In the genomic region with DNA sequence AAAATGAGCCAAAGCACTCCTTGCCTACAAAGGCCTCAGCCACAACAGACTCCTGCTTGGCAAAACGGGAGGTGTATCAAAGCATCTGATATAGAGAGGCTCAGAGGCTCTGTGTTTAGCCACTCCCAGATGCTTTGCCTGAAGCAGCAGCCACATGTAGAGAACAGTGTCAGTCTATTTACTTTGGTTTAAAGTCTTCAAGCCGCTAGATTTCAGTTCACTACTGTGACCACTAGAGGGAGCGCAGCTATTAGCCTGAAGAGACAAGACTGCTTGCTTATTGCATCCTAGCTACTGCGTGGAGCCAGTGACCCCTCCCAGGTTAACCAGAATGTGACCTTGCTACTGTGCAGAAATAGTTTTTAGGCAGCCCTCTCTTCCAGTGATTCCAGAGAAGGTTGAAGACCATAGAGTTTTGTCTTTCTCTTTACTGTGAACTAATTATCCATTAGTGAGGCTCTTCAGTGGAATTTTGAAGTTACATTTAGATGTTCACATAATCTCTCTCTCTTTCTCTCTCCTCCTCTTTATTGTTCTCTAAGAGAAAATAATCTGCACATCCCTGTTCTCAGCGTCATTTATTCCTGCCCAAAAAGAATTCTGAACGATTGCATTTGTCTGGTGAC, we compare ENCODE assay signal across 8 cellular contexts. TPM values are rescaled to one million over a fixed set of nuclear protein-coding genes. Genes with fewer than 3 reads are reported as not detected.
DNase-seq lines count a peak whose midpoint lies in the region; ATAC-seq and TF ChIP-seq lines count a peak whose summit lies in the region.

No MANE protein-coding gene starts in this region.

- POLR2A ChIA-PET in BJ (lab: Charles Lee), result no interaction called here

- H3K36me3 ChIP-seq in BJ (ENCODE audit: control insufficient read depth, insufficient read depth, low read length) (no peaks in the 10 kb centered on the region), kidney epithelial cell (ENCODE audit: control insufficient read depth, insufficient read depth, low read length) (no peaks in the 10 kb centered on the region)

- DNase-seq in BJ (ENCODE audit: low read depth) (peak; percentile 38), NCI-H2171 treated with DMSO at 0.1 percent for 48 hours (lab: John Stamatoyannopoulos, UW) (peak; percentile 78), cardiac fibroblast (ENCODE audit: low read depth in 2 of 2) (peak; percentile 93 to 94), kidney epithelial cell (ENCODE audit: low read depth) (peak; percentile 50)
- peak; percentile 38 for DNase-seq in stimulated activated CD4-positive, alpha-beta T cell treated with anti-CD3 and anti-CD28 coated beads, Interleukin-2, amount 100 ng/mL, for 4 hours (ENCODE audit: low read depth)

- TF ChIP-seq CTCF in BJ (IDR thresholded peaks at IDR 0.05; ENCODE audit: insufficient read depth, low read depth, low read length), result peak; percentile 91
- TF ChIP-seq CTCF in WI38 (IDR thresholded peaks at IDR 0.05; ENCODE audit: low read depth, low read length), result peak; percentile 84
- TF ChIP-seq CTCF in cardiac fibroblast (IDR thresholded peaks at IDR 0.05; ENCODE audit: low read depth, low read length), result peak; percentile 87
- peak; percentile 93 for TF ChIP-seq CTCF in kidney epithelial cell (IDR thresholded peaks at IDR 0.05; ENCODE audit: insufficient read depth, low read length, poor library complexity, severe bottlenecking)

- peaks cover 1% of the 10 kb centered on the region; the same call in 1 of the 2 replicates for H3K27me3 ChIP-seq in BJ (ENCODE audit: control insufficient read depth, insufficient read depth, low read length)
- H3K27me3 ChIP-seq in kidney epithelial cell (ENCODE audit: control insufficient read depth, insufficient read depth, low read length), result no peaks in the 10 kb centered on the region

- CTCF ChIA-PET in BJ (lab: Yijun Ruan, JAX), result interaction anchor here (0.9 to 6.6 kb wide), 28 partner anchors 9 to 327 kb away, joined by 3 to 114 read pairs (median 5); a partner anchor contains a TSS

- ATAC-seq in GM19025 (IDR thresholded peaks at IDR 0.05; ENCODE audit: low read depth, unreplicated experiment) (peak; percentile 96), HG03159 (IDR thresholded peaks at IDR 0.05; ENCODE audit: unreplicated experiment) (peak; percentile 99)

- no peak overlapping the region for H3K4me3 ChIP-seq in BJ (ENCODE audit: low read depth, low read length)
- H3K4me3 ChIP-seq in WI38 (ENCODE audit: low read depth, low read length), result no peak overlapping the region
- H3K4me3 ChIP-seq in cardiac fibroblast (replicated peaks in 1 of 2; ENCODE audit: low read depth in 2 of 2, low read length in 2 of 2), result no peak overlapping the region
- H3K4me3 ChIP-seq in kidney epithelial cell (ENCODE audit: low read depth, low read length), result no peak overlapping the region

RNA-seq across cellular contexts. Expression of a gene that starts 39.3 kb away (rescaled TPM):
- 0.01 and 0.05 TPM in 2 replicates for polyA plus RNA-seq in BJ (2011; rRNA removed)
- polyA minus RNA-seq in BJ (2011; rRNA and poly(A)+ RNA removed), result 0.05 TPM in 2 replicates
- 0.14 and 0.33 TPM in 2 replicates for total RNA-seq in kidney epithelial cell

Comparison
In these comparisons a context has a peak if more than half of its experiments do, and no peak if none do; other contexts are left out.
1. DNase-seq: peak in every context shown above with its lines; median percentile 94 in cardiac fibroblast; 78 in NCI-H2171 treated with DMSO at 0.1 percent for 48 hours; 50 in kidney epithelial cell; 38 in BJ; 38 in stimulated activated CD4-positive, alpha-beta T cell treated with anti-CD3 and anti-CD28 coated beads, Interleukin-2, amount 100 ng/mL, for 4 hours.